In the genomic region with DNA sequence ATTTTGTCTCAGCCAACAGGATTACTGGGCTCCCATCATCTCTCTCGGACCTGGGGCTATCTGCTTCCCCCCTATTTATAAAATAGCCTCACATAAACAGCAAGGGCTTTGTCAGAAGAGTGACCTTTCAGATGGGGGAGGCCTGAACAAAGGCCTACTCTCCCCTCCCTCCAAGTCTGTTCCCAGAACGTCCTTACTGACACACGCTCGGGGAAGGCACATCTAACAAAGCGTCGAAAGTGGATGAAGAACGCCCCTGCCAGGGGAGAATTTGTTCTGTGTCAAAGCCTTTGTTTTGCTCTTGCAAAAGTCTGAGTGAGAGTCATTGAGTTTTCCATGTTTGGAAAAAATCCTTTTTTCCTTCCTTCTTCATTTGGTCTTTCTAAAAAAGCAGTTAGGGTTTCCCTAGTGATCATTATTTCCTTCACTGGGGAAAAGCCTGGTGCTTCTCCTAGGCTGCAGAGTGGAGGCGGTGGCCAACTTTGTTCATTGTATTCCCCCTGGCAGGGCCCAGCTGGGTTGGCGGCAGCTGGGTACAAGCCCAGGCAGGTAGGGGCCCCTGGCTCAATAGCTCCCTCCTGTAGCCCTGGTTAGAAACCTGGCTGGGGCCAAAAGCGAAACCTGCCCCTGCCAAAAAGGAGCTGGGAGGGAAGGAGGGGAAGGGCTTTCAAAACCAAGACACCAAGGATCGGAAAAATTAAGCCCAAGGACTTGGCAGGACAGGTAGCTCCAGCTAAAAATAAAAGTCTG, we compare ENCODE assay signal across 9 cellular contexts.
DNase-seq lines count a peak whose midpoint lies in the region; ATAC-seq and TF ChIP-seq lines count a peak whose summit lies in the region.
"Had no signal": no experiment of that assay in that cellular context is flagged by ENCODE, and none has a peak within 500 bp of the region (broad histone marks: within the 10 kb centered on the region; RNA-seq: fewer than 3 reads in every experiment).

No MANE protein-coding gene starts in this region.

- peaks cover 80% of the 10 kb centered on the region for H3F3A ChIP-seq in MM.1S (ENCODE audit: insufficient read depth, low read length)

- H3K9me3 Mint-ChIP-seq in activated naive CD8-positive, alpha-beta T cell treated with anti-CD3 and anti-CD28 coated beads, Interleukin-2, amount 10 ng/mL, durations not matched to agents 7 days and 5 days: no peaks in the 10 kb centered on the region
- no peaks in the 10 kb centered on the region for H3K9me3 Mint-ChIP-seq in natural killer cell treated with Interleukin-12 subunit alpha and Interleukin-12 subunit beta and Interleukin-15 and Interleukin-18, amount 100 ng/mL, for 72 hours

- no peaks in the 10 kb centered on the region for H4K20me1 ChIP-seq in MM.1S (ENCODE audit: insufficient read depth, low read length)

- H3K27ac Mint-ChIP-seq in activated naive CD8-positive, alpha-beta T cell treated with anti-CD3 and anti-CD28 coated beads, Interleukin-2, amount 10 ng/mL, durations not matched to agents 7 days and 5 days: peak overlapping the region; percentile 47
- H3K27ac Mint-ChIP-seq in natural killer cell treated with Interleukin-12 subunit alpha and Interleukin-12 subunit beta and Interleukin-15 and Interleukin-18, amount 100 ng/mL, for 72 hours: peak overlapping the region in 1 of 2 donors; percentile 84

- H3K4me1 ChIP-seq in MM.1S (ENCODE audit: low read length) (peaks cover 82% of the 10 kb centered on the region), muscle layer of colon (ENCODE audit: insufficient read depth, low read length) (no peaks in the 10 kb centered on the region)

- peak overlapping the region; percentile 95 for H3K4me2 ChIP-seq in MM.1S (ENCODE audit: low read depth, low read length)

- H3K9ac ChIP-seq in MM.1S (ENCODE audit: low read length) (peak overlapping the region; percentile 84), muscle layer of colon (ENCODE audit: low read length) (peak overlapping the region; percentile 24)

- H3K9me3 ChIP-seq in MM.1S (replicated peaks; ENCODE audit: insufficient read depth, low read length): no peaks in the 10 kb centered on the region
- no peaks in the 10 kb centered on the region for H3K9me3 ChIP-seq in muscle layer of colon (ENCODE audit: low read length)
- no peaks in the 10 kb centered on the region for H3K9me3 ChIP-seq in WERI-Rb-1 (ENCODE audit: severe bottlenecking)
- H3K9me3 ChIP-seq: MG63 had no signal

- no peak overlapping the region for H3K4me3 Mint-ChIP-seq in activated naive CD8-positive, alpha-beta T cell treated with anti-CD3 and anti-CD28 coated beads, Interleukin-2, amount 10 ng/mL, durations not matched to agents 7 days and 5 days
- no peak overlapping the region for H3K4me3 Mint-ChIP-seq in natural killer cell treated with Interleukin-12 subunit alpha and Interleukin-12 subunit beta and Interleukin-15 and Interleukin-18, amount 100 ng/mL, for 72 hours

- no peaks in the 10 kb centered on the region for H3K36me3 ChIP-seq in MM.1S (replicated peaks; ENCODE audit: insufficient read depth, low read length)
- H3K36me3 ChIP-seq in muscle layer of colon (ENCODE audit: insufficient read depth, low read length): no peaks in the 10 kb centered on the region
- H3K36me3 ChIP-seq in WERI-Rb-1: no peaks in the 10 kb centered on the region

- H3K27ac ChIP-seq in MM.1S (ENCODE audit: low read length) (peak overlapping the region; percentile 92; the same call in 1 of the 2 replicates), muscle layer of colon (ENCODE audit: low read depth, low read length) (peak overlapping the region; percentile 90), WERI-Rb-1 (no peak overlapping the region)

- no peak for ATAC-seq in activated naive CD8-positive, alpha-beta T cell treated with anti-CD3 and anti-CD28 coated beads, Interleukin-2, amount 10 ng/mL, durations not matched to agents 7 days and 5 days (ENCODE audit: low read depth)
- ATAC-seq in natural killer cell treated with Interleukin-12 subunit alpha and Interleukin-12 subunit beta and Interleukin-15 and Interleukin-18, amount 100 ng/mL, for 72 hours: no peak
- no peak for ATAC-seq in GM18858 (IDR thresholded peaks at IDR 0.05; ENCODE audit: unreplicated experiment)

- H3K4me1 Mint-ChIP-seq in activated naive CD8-positive, alpha-beta T cell treated with anti-CD3 and anti-CD28 coated beads, Interleukin-2, amount 10 ng/mL, durations not matched to agents 7 days and 5 days: peaks cover 86% of the 10 kb centered on the region
- H3K4me1 Mint-ChIP-seq in natural killer cell treated with Interleukin-12 subunit alpha and Interleukin-12 subunit beta and Interleukin-15 and Interleukin-18, amount 100 ng/mL, for 72 hours (ENCODE audit: low read depth in 2 of 2): peaks cover 76 to 82% of the 10 kb centered on the region in 2 donors

- H2AFZ ChIP-seq in MM.1S (ENCODE audit: low read length): no peak overlapping the region

- POLR2A ChIA-PET in activated naive CD8-positive, alpha-beta T cell treated with anti-CD3 and anti-CD28 coated beads, Interleukin-2, amount 10 ng/mL, durations not matched to agents 7 days and 5 days (lab: Charles Lee): no interaction called here

- no peaks in the 10 kb centered on the region for H3K27me3 Mint-ChIP-seq in activated naive CD8-positive, alpha-beta T cell treated with anti-CD3 and anti-CD28 coated beads, Interleukin-2, amount 10 ng/mL, durations not matched to agents 7 days and 5 days
- no peaks in the 10 kb centered on the region for H3K27me3 Mint-ChIP-seq in natural killer cell treated with Interleukin-12 subunit alpha and Interleukin-12 subunit beta and Interleukin-15 and Interleukin-18, amount 100 ng/mL, for 72 hours

- H3K4me3 ChIP-seq in MM.1S (ENCODE audit: low read length) (no peak overlapping the region), muscle layer of colon (ENCODE audit: low read depth in 1 of 2, low read length in 2 of 2) (no peak overlapping the region), WERI-Rb-1 (ENCODE audit: low read depth, low read length) (no peak overlapping the region)
- H3K4me3 ChIP-seq: MG63 had no signal

- H3K27me3 ChIP-seq in MM.1S (replicated peaks; ENCODE audit: insufficient read depth, low read length) (no peaks in the 10 kb centered on the region), muscle layer of colon (ENCODE audit: control insufficient read depth in 1 of 2, insufficient read depth in 2 of 2, low read length in 2 of 2) (no peaks in the 10 kb centered on the region), WERI-Rb-1 (ENCODE audit: insufficient read depth, low read depth, severe bottlenecking) (no peaks in the 10 kb centered on the region)
- H3K27me3 ChIP-seq: MG63 had no signal

- DNase-seq in Ammon's horn (ENCODE audit: low spot score): peak; percentile 84
- DNase-seq in MM.1S: peak; percentile 39
- DNase-seq in activated naive CD8-positive, alpha-beta T cell treated with anti-CD3 and anti-CD28 coated beads, Interleukin-2, amount 10 ng/mL, durations not matched to agents 7 days and 5 days: no peak
- DNase-seq in natural killer cell treated with Interleukin-12 subunit alpha and Interleukin-12 subunit beta and Interleukin-15 and Interleukin-18, amount 100 ng/mL, for 72 hours (ENCODE audit: low spot score): no peak
- DNase-seq in epidermal melanocyte (ENCODE audit: insufficient read length, low spot score): no peak
- DNase-seq in WERI-Rb-1: no peak
- DNase-seq: MG63 had no signal

- peaks cover 83% of the 10 kb centered on the region for H3K79me2 ChIP-seq in MM.1S (ENCODE audit: low read length)

- TF ChIP-seq CTCF in MM.1S (IDR thresholded peaks at IDR 0.05; ENCODE audit: low read length) (peak; percentile 24), WERI-Rb-1 (IDR thresholded peaks at IDR 0.05; ENCODE audit: low read depth, low read length) (no peak)

- no peaks in the 10 kb centered on the region for H3K9me2 ChIP-seq in MM.1S (replicated peaks; ENCODE audit: insufficient read depth, low read length)

- peaks cover 7% of the 10 kb centered on the region for H3K36me3 Mint-ChIP-seq in activated naive CD8-positive, alpha-beta T cell treated with anti-CD3 and anti-CD28 coated beads, Interleukin-2, amount 10 ng/mL, durations not matched to agents 7 days and 5 days
- H3K36me3 Mint-ChIP-seq in natural killer cell treated with Interleukin-12 subunit alpha and Interleukin-12 subunit beta and Interleukin-15 and Interleukin-18, amount 100 ng/mL, for 72 hours: no peaks in the 10 kb centered on the region

Comparison
In these comparisons a context has a peak if more than half of its experiments do, and no peak if none do; other contexts are left out.
1. DNase-seq: peak in Ammon's horn (single experiment) and MM.1S (single experiment); none in activated naive CD8-positive, alpha-beta T cell treated with anti-CD3 and anti-CD28 coated beads, Interleukin-2, amount 10 ng/mL, durations not matched to agents 7 days and 5 days (single experiment), natural killer cell treated with Interleukin-12 subunit alpha and Interleukin-12 subunit beta and Interleukin-15 and Interleukin-18, amount 100 ng/mL, for 72 hours (single experiment), epidermal melanocyte (single experiment) and WERI-Rb-1 (single experiment).